In the genomic region with DNA sequence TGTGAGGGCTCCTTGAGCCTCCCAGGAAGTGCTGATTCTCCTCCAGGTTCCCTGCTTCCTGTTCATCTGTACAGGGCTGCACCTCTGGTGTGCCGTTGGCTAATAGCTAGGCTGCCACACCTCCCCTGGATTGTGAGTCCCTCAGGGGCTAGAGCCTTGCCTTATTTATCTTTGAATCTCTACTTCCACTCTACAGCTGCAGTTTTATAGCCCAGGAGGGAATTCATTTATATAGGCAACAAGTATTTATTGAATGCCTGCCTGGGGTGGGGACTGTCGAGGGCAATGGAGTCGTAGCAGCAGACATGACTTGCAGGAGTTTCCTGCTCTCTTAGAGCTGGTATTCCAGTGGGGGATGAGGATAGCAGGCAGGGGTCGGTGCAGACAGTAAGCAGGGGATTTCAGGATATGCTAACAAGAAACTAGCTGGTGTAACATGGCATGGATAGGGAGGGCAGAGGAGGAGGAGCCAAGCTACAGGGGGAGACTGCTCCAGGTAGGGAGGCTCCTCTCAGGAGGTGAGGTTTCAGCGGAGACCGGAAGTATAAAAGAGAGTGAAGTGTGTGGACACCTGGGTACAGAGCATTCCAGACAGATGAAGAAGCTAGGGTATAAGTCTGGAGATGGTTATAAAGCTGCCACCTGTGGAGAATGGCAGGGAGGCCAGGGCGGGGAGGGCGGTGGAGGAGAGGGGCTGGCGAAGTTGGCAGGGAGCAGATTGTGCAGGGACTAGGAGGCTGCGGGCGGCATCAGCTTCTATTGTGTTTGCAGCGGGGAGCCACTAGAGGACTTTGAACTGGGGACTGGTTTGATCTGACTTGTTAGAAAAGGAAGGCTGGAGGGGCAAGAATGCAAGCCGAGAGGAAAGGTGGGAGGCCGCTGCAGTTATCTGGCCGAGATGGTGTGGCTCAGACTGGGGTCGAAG, we compare ENCODE assay signal across 18 cellular contexts. TPM values are rescaled to one million over a fixed set of nuclear protein-coding genes. Genes with fewer than 3 reads are reported as not detected.
DNase-seq lines count a peak whose midpoint lies in the region; ATAC-seq, FAIRE-seq and TF ChIP-seq lines count a peak whose summit lies in the region.
"Had no signal": no experiment of that assay in that cellular context is flagged by ENCODE, and none has a peak within 500 bp of the region (broad histone marks: within the 10 kb centered on the region; RNA-seq: fewer than 3 reads in every experiment).

No MANE protein-coding gene starts in this region.

- no peak for ATAC-seq in naive thymus-derived CD8-positive, alpha-beta T cell

- DNase-seq in SK-N-MC (ENCODE audit: low read depth, low spot score) (peak; percentile 72), islet precursor cell (peak; percentile 66), small intestine (peak; percentile 92), dorsolateral prefrontal cortex (no peak)
- no peak for DNase-seq in naive thymus-derived CD8-positive, alpha-beta T cell
- DNase-seq in stimulated activated CD4-positive, alpha-beta T cell treated with anti-CD3 and anti-CD28 coated beads, Interleukin-4, amount 100 ng/mL, for 1 hour: no peak
- DNase-seq: activated effector memory CD4-positive, alpha-beta T cell treated with anti-CD3 and anti-CD28 coated beads, Interleukin-2, amount 50 U/mL, for 16 hours; cortex of kidney; EL; MV-4-11; PC-9; SW 1271 had no signal

- H3K27me3 ChIP-seq in HUES6 (ENCODE audit: control insufficient read depth, insufficient read depth, low read length) (no peaks in the 10 kb centered on the region), small intestine (ENCODE audit: control insufficient read depth in 2 of 2, insufficient read depth in 2 of 2, low read length in 2 of 2) (no peaks in the 10 kb centered on the region), dorsolateral prefrontal cortex (no peaks in the 10 kb centered on the region)
- H3K27me3 ChIP-seq: ascending aorta, BLaER1, suprapubic skin had no signal

- H3K4me1 Mint-ChIP-seq in naive thymus-derived CD8-positive, alpha-beta T cell: peaks cover 0 to 6% (median 0%) of the 10 kb centered on the region in 4 donors

- POLR2A ChIA-PET in naive thymus-derived CD8-positive, alpha-beta T cell (lab: Charles Lee): interaction anchor here (0.6 kb wide), 1 partner anchor 87 kb away, joined by 4 read pairs; no protein-coding TSS in a partner anchor

- H3K27ac Mint-ChIP-seq in naive thymus-derived CD8-positive, alpha-beta T cell: peak overlapping the region in 2 of 10 donors; percentile 37 to 67

- peaks cover 11% of the 10 kb centered on the region for H3K36me3 ChIP-seq in HUES6 (ENCODE audit: control insufficient read depth, insufficient read depth, low read length)
- peaks cover 44% of the 10 kb centered on the region for H3K36me3 ChIP-seq in SK-N-MC (ENCODE audit: insufficient read depth, low read length)
- peaks cover 4 to 14% of the 10 kb centered on the region in 2 donors for H3K36me3 ChIP-seq in small intestine (ENCODE audit: control insufficient read depth in 2 of 2, insufficient read depth in 2 of 2, low read length in 2 of 2)

- no peak for TF ChIP-seq CTCF in dorsolateral prefrontal cortex (IDR thresholded peaks at IDR 0.05 in 54 of 56, conservative IDR thresholded peaks at IDR 0.05 in 2 of 56; ENCODE audit: low read depth in 1 of 56, partially characterized antibody in 56 of 56)

- H3K4me3 Mint-ChIP-seq in naive thymus-derived CD8-positive, alpha-beta T cell: no peak overlapping the region

- no peak for FAIRE-seq in small intestine (lab: Jason Lieb, UNC)
- FAIRE-seq: GM12892 had no signal

- peaks cover 4 to 71% (median 39%) of the 10 kb centered on the region in 3 donors for H3K36me3 Mint-ChIP-seq in naive thymus-derived CD8-positive, alpha-beta T cell

- peaks cover 0 to under 1% (median 0%) of the 10 kb centered on the region in 9 donors for H3K9me3 Mint-ChIP-seq in naive thymus-derived CD8-positive, alpha-beta T cell

- H3K9me3 ChIP-seq in HUES6 (ENCODE audit: control insufficient read depth, insufficient read depth, low read depth, low read length) (no peaks in the 10 kb centered on the region), SK-N-MC (ENCODE audit: low read depth, low read length) (no peaks in the 10 kb centered on the region), small intestine (ENCODE audit: control insufficient read depth, low read depth) (no peaks in the 10 kb centered on the region)
- H3K9me3 ChIP-seq: ascending aorta, BLaER1, suprapubic skin had no signal

- intact Hi-C loops in dorsolateral prefrontal cortex (cut with DNase I): no loop called here

- H3K27ac ChIP-seq in HUES6 (ENCODE audit: low read depth, low read length): no peak overlapping the region
- peak overlapping the region; percentile 79; the same call in 1 of the 2 replicates for H3K27ac ChIP-seq in SK-N-MC
- H3K27ac ChIP-seq in small intestine (ENCODE audit: low read depth in 1 of 2, low read length in 1 of 2): peak overlapping the region; percentile 76 to 83
- H3K27ac ChIP-seq in dorsolateral prefrontal cortex: peak overlapping the region in 12 of 59 donors; percentile 0 to 44 (median 20)
- H3K27ac ChIP-seq: ascending aorta, BLaER1, PC-9, suprapubic skin had no signal

- H3K4me3 ChIP-seq in HUES6 (ENCODE audit: low read depth, low read length): peak overlapping the region; percentile 37; the same call in 1 of the 2 replicates
- peak overlapping the region; percentile 46 for H3K4me3 ChIP-seq in SK-N-MC
- peak overlapping the region in 1 of 2 donors; percentile 46 for H3K4me3 ChIP-seq in small intestine (ENCODE audit: low read depth in 1 of 2, low read length in 2 of 2)
- no peak overlapping the region for H3K4me3 ChIP-seq in dorsolateral prefrontal cortex
- H3K4me3 ChIP-seq: ascending aorta, BLaER1, PC-9, suprapubic skin had no signal

- no peaks in the 10 kb centered on the region for H3K27me3 Mint-ChIP-seq in naive thymus-derived CD8-positive, alpha-beta T cell

- H3K4me1 ChIP-seq in HUES6 (ENCODE audit: control insufficient read depth, insufficient read depth, low read length) (peaks cover 17% of the 10 kb centered on the region), small intestine (ENCODE audit: control insufficient read depth in 2 of 2, insufficient read depth in 1 of 2, low read depth in 1 of 2, low read length in 1 of 2) (peaks cover 0 to 8% of the 10 kb centered on the region in 2 donors)
- H3K4me1 ChIP-seq: ascending aorta, BLaER1, suprapubic skin had no signal

- 19 to 58% (median 48%) methylated on average over 16 of the region's 16 CpGs for WGBS in small intestine, 3 donors

- H3K9ac ChIP-seq in HUES6 (ENCODE audit: low read length): peak overlapping the region; percentile 1
- H3K9ac ChIP-seq in SK-N-MC (ENCODE audit: insufficient read length): no peak overlapping the region
- H3K9ac ChIP-seq: BLaER1 had no signal

RNA-seq across cellular contexts. Expression of a gene that starts 17.2 kb away (rescaled TPM):
- polyA plus RNA-seq in small intestine: 1 to 10 TPM; 4.9 to 9.7 (median 7.8) TPM
- total RNA-seq in naive thymus-derived CD8-positive, alpha-beta T cell: 10 to 100 TPM in 1 of 2 experiments, 1 to 10 TPM in 1; 9.8 to 12.1 TPM
- polyA plus RNA-seq in naive thymus-derived CD8-positive, alpha-beta T cell: 10 to 100 TPM in 2 of 3 donors, 1 to 10 TPM in 1; 9.8 to 11.5 (median 10.2) TPM
- total RNA-seq in dorsolateral prefrontal cortex: 10 to 100 TPM; 22.1 to 52.9 (median 33.6) TPM

RNA-seq across cellular contexts. Expression of a gene that starts 23.7 kb away (rescaled TPM):
- polyA plus RNA-seq in small intestine: 10 to 100 TPM in 1 of 3 donors, 1 to 10 TPM in 2; 4.2 to 17.8 (median 4.9) TPM
- total RNA-seq in naive thymus-derived CD8-positive, alpha-beta T cell: 10 to 100 TPM; 20.8 to 23.2 TPM
- polyA plus RNA-seq in naive thymus-derived CD8-positive, alpha-beta T cell: 10 to 100 TPM; 11.5 to 22.5 (median 19.1) TPM
- total RNA-seq in dorsolateral prefrontal cortex: 10 to 100 TPM in 100 of 120 experiments, 1 to 10 TPM in 20; 6.8 to 20.9 (median 12.4) TPM

RNA-seq across cellular contexts. Expression of a gene that starts 27.8 kb away (rescaled TPM):
- polyA plus RNA-seq in small intestine: 10 to 100 TPM; 11.9 to 38.7 (median 14.8) TPM
- total RNA-seq in naive thymus-derived CD8-positive, alpha-beta T cell: 10 to 100 TPM; 13.6 to 15.0 TPM
- polyA plus RNA-seq in naive thymus-derived CD8-positive, alpha-beta T cell: 10 to 100 TPM; 21.0 to 26.8 (median 24.0) TPM
- 10 to 100 TPM; 14.5 to 54.3 (median 25.9) TPM for total RNA-seq in dorsolateral prefrontal cortex

RNA-seq across cellular contexts. Expression of a gene that starts 46.8 kb away (rescaled TPM):
- polyA plus RNA-seq in small intestine: 10 to 100 TPM in 2 of 3 donors, 1 to 10 TPM in 1; 7.0 to 40.5 (median 12.3) TPM
- total RNA-seq in naive thymus-derived CD8-positive, alpha-beta T cell: 10 to 100 TPM; 40.4 to 43.3 TPM
- 1 to 10 TPM; 1.1 to 3.9 (median 2.9) TPM for polyA plus RNA-seq in naive thymus-derived CD8-positive, alpha-beta T cell
- total RNA-seq in dorsolateral prefrontal cortex: 100 to 1,000 TPM in 6 of 120 experiments, 10 to 100 TPM in 114; 12.5 to 161 (median 54.1) TPM

RNA-seq across cellular contexts. Expression of a gene that starts 48.7 kb away (rescaled TPM):
- polyA plus RNA-seq in small intestine: under 1 TPM in 1 of 3 donors, not detected in 2; 0.94 TPM
- total RNA-seq in naive thymus-derived CD8-positive, alpha-beta T cell: not detected
- polyA plus RNA-seq in naive thymus-derived CD8-positive, alpha-beta T cell: not detected
- total RNA-seq in dorsolateral prefrontal cortex: 100 to 1,000 TPM in 6 of 120 experiments, 10 to 100 TPM in 114; 16.3 to 117 (median 63.9) TPM
- total RNA-seq: ascending aorta, mesenteric fat pad, PC-9, suprapubic skin had no signal

Comparison
In these comparisons a context has a peak if more than half of its experiments do, and no peak if none do; other contexts are left out.
1. H3K4me3 ChIP-seq: peak in HUES6 (single experiment) and SK-N-MC (single experiment); none in dorsolateral prefrontal cortex (0 of 59).
2. DNase-seq: peak in SK-N-MC (single experiment), islet precursor cell (single experiment) and small intestine (single experiment); none in naive thymus-derived CD8-positive, alpha-beta T cell (0 of 10), dorsolateral prefrontal cortex (0 of 10) and stimulated activated CD4-positive, alpha-beta T cell treated with anti-CD3 and anti-CD28 coated beads, Interleukin-4, amount 100 ng/mL, for 1 hour (single experiment).